In the genomic region with DNA sequence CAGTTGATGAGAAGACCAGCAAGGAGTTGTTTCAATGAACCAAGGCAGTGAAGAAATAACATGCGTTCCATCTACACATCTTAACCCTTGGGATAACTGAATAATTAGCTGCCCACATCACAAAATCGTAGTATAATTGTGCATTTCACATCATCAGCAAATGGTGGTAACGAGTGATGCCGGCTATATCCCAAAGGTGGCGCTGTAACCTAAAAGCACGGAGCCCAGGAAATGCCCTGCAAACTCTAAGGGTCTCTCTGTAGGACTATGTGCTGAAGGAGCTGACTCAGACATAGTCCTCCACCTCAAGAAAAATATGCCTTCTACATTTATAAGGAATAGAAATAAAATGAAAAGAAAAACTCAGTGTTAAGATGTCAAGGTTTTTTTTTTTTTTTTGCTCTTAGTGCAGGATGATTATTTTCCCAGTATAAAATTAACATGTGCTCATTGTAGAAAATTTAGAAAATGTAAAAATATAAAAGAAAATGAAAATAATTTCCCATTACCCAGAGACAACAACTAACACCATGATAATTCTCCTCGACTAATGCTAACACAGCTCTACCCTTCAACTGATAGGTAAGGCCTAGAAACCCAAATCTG, we compare ENCODE assay signal across 9 cellular contexts. TPM values are rescaled to one million over a fixed set of nuclear protein-coding genes. Genes with fewer than 3 reads are reported as not detected.
DNase-seq lines count a peak whose midpoint lies in the region; ATAC-seq and TF ChIP-seq lines count a peak whose summit lies in the region.
"Had no signal": no experiment of that assay in that cellular context is flagged by ENCODE, and none has a peak within 500 bp of the region (broad histone marks: within the 10 kb centered on the region; RNA-seq: fewer than 3 reads in every experiment).

No MANE protein-coding gene starts in this region.

- no peaks in the 10 kb centered on the region for H3K36me3 ChIP-seq in Peyer's patch

- H3K27ac ChIP-seq in AG04450 (ENCODE audit: low read depth, low read length): no peak overlapping the region
- no peak overlapping the region for H3K27ac ChIP-seq in Peyer's patch
- no peak overlapping the region for H3K27ac ChIP-seq in CD4-positive, alpha-beta T cell (ENCODE audit: low read depth, low read length)

- POLR2A ChIA-PET in AG04450 (lab: Yijun Ruan, JAX): no interaction called here
- POLR2A ChIA-PET in CD4-positive, alpha-beta T cell (lab: Charles Lee): no interaction called here
- POLR2A ChIA-PET in activated CD4-positive, alpha-beta T cell treated with anti-CD3 and anti-CD28 coated beads, Interleukin-2, amount 10 ng/mL, durations not matched to agents 7 days and 5 days (lab: Charles Lee): no interaction called here

- no peaks in the 10 kb centered on the region for H3K9me3 Mint-ChIP-seq in glutamatergic neuron (ENCODE audit: unreplicated experiment)
- no peaks in the 10 kb centered on the region for H3K9me3 Mint-ChIP-seq in CD4-positive, alpha-beta T cell
- H3K9me3 Mint-ChIP-seq in activated CD4-positive, alpha-beta T cell treated with anti-CD3 and anti-CD28 coated beads, Interleukin-2, amount 10 ng/mL, durations not matched to agents 7 days and 5 days: no peaks in the 10 kb centered on the region
- H3K9me3 Mint-ChIP-seq in natural killer cell treated with Interleukin-12 subunit alpha and Interleukin-12 subunit beta and Interleukin-15 and Interleukin-18, amount 100 ng/mL, for 72 hours: peaks cover 6% of the 10 kb centered on the region

- H3K4me1 ChIP-seq in Peyer's patch: no peaks in the 10 kb centered on the region

- ATAC-seq in GM18499 (IDR thresholded peaks at IDR 0.05; ENCODE audit: insufficient read depth, unreplicated experiment): peak; percentile 70
- peak; percentile 76 for ATAC-seq in HG03095 (IDR thresholded peaks at IDR 0.05; ENCODE audit: unreplicated experiment)
- no peak for ATAC-seq in CD4-positive, alpha-beta T cell (ENCODE audit: poor library complexity)
- no peak for ATAC-seq in natural killer cell treated with Interleukin-12 subunit alpha and Interleukin-12 subunit beta and Interleukin-15 and Interleukin-18, amount 100 ng/mL, for 72 hours

- TF ChIP-seq CTCF in AG04450 (IDR thresholded peaks at IDR 0.05; ENCODE audit: low read depth, low read length) (peak; percentile 9; the same call in 1 of the 2 replicates), Peyer's patch (IDR thresholded peaks at IDR 0.05) (peak in 4 of 6 experiments; percentile 47 to 80 (median 70)), glutamatergic neuron (IDR thresholded peaks at IDR 0.05; ENCODE audit: partially characterized antibody, unreplicated experiment) (peak; percentile 89)
- TF ChIP-seq CTCF in CD4-positive, alpha-beta T cell (IDR thresholded peaks at IDR 0.05): no peak

- no peaks in the 10 kb centered on the region for H3K27me3 Mint-ChIP-seq in glutamatergic neuron (ENCODE audit: unreplicated experiment)
- no peaks in the 10 kb centered on the region for H3K27me3 Mint-ChIP-seq in CD4-positive, alpha-beta T cell
- H3K27me3 Mint-ChIP-seq in activated CD4-positive, alpha-beta T cell treated with anti-CD3 and anti-CD28 coated beads, Interleukin-2, amount 10 ng/mL, durations not matched to agents 7 days and 5 days: no peaks in the 10 kb centered on the region
- H3K27me3 Mint-ChIP-seq in natural killer cell treated with Interleukin-12 subunit alpha and Interleukin-12 subunit beta and Interleukin-15 and Interleukin-18, amount 100 ng/mL, for 72 hours: no peaks in the 10 kb centered on the region

- no peaks in the 10 kb centered on the region for H3K36me3 Mint-ChIP-seq in glutamatergic neuron (ENCODE audit: unreplicated experiment)
- H3K36me3 Mint-ChIP-seq in CD4-positive, alpha-beta T cell (ENCODE audit: low read depth): no peaks in the 10 kb centered on the region
- no peaks in the 10 kb centered on the region for H3K36me3 Mint-ChIP-seq in activated CD4-positive, alpha-beta T cell treated with anti-CD3 and anti-CD28 coated beads, Interleukin-2, amount 10 ng/mL, durations not matched to agents 7 days and 5 days (ENCODE audit: low read depth)
- no peaks in the 10 kb centered on the region for H3K36me3 Mint-ChIP-seq in natural killer cell treated with Interleukin-12 subunit alpha and Interleukin-12 subunit beta and Interleukin-15 and Interleukin-18, amount 100 ng/mL, for 72 hours
- H3K36me3 Mint-ChIP-seq: stimulated activated naive B cell treated with anti-CD40 and anti-IgM and Interleukin-4, amounts not matched to agents 10 μg/mL and 1 μg/mL and 100 μg/mL, for 72 hours had no signal

- H3K27me3 ChIP-seq in AG04450 (ENCODE audit: control insufficient read depth, insufficient read depth, low read length) (no peaks in the 10 kb centered on the region), Peyer's patch (no peaks in the 10 kb centered on the region)
- H3K27me3 ChIP-seq in CD4-positive, alpha-beta T cell (ENCODE audit: control insufficient read depth, insufficient read depth, low read length): no peaks in the 10 kb centered on the region

- no peaks in the 10 kb centered on the region for H3K4me1 Mint-ChIP-seq in glutamatergic neuron (ENCODE audit: low read depth, unreplicated experiment)
- no peaks in the 10 kb centered on the region for H3K4me1 Mint-ChIP-seq in CD4-positive, alpha-beta T cell (ENCODE audit: low read depth)
- no peaks in the 10 kb centered on the region for H3K4me1 Mint-ChIP-seq in activated CD4-positive, alpha-beta T cell treated with anti-CD3 and anti-CD28 coated beads, Interleukin-2, amount 10 ng/mL, durations not matched to agents 7 days and 5 days
- no peaks in the 10 kb centered on the region for H3K4me1 Mint-ChIP-seq in natural killer cell treated with Interleukin-12 subunit alpha and Interleukin-12 subunit beta and Interleukin-15 and Interleukin-18, amount 100 ng/mL, for 72 hours (ENCODE audit: low read depth in 2 of 2)
- H3K4me1 Mint-ChIP-seq: stimulated activated naive B cell treated with anti-CD40 and anti-IgM and Interleukin-4, amounts not matched to agents 10 μg/mL and 1 μg/mL and 100 μg/mL, for 72 hours had no signal

- no peak overlapping the region for H3K4me3 Mint-ChIP-seq in glutamatergic neuron (ENCODE audit: unreplicated experiment)
- no peak overlapping the region for H3K4me3 Mint-ChIP-seq in CD4-positive, alpha-beta T cell
- no peak overlapping the region for H3K4me3 Mint-ChIP-seq in activated CD4-positive, alpha-beta T cell treated with anti-CD3 and anti-CD28 coated beads, Interleukin-2, amount 10 ng/mL, durations not matched to agents 7 days and 5 days
- H3K4me3 Mint-ChIP-seq in natural killer cell treated with Interleukin-12 subunit alpha and Interleukin-12 subunit beta and Interleukin-15 and Interleukin-18, amount 100 ng/mL, for 72 hours: no peak overlapping the region
- H3K4me3 Mint-ChIP-seq: stimulated activated naive B cell treated with anti-CD40 and anti-IgM and Interleukin-4, amounts not matched to agents 10 μg/mL and 1 μg/mL and 100 μg/mL, for 72 hours had no signal

- H3K4me3 ChIP-seq in AG04450 (ENCODE audit: low read depth, low read length): no peak overlapping the region
- no peak overlapping the region for H3K4me3 ChIP-seq in Peyer's patch

- DNase-seq in AG04450 (ENCODE audit: low read depth, low spot score) (no peak), Peyer's patch (peak in 1 of 3 donors; percentile 72), glutamatergic neuron (peak; percentile 71)
- DNase-seq in CD4-positive, alpha-beta T cell: no peak
- no peak for DNase-seq in activated CD4-positive, alpha-beta T cell treated with anti-CD3 and anti-CD28 coated beads, Interleukin-2, amount 10 ng/mL, durations not matched to agents 7 days and 5 days
- no peak for DNase-seq in natural killer cell treated with Interleukin-12 subunit alpha and Interleukin-12 subunit beta and Interleukin-15 and Interleukin-18, amount 100 ng/mL, for 72 hours (ENCODE audit: low spot score)
- DNase-seq: stimulated activated naive B cell treated with anti-CD40 and anti-IgM and Interleukin-4, amounts not matched to agents 10 μg/mL and 1 μg/mL and 100 μg/mL, for 72 hours had no signal

- H3K27ac Mint-ChIP-seq in glutamatergic neuron (ENCODE audit: unreplicated experiment): no peak overlapping the region
- H3K27ac Mint-ChIP-seq in CD4-positive, alpha-beta T cell: no peak overlapping the region
- H3K27ac Mint-ChIP-seq in activated CD4-positive, alpha-beta T cell treated with anti-CD3 and anti-CD28 coated beads, Interleukin-2, amount 10 ng/mL, durations not matched to agents 7 days and 5 days: no peak overlapping the region
- H3K27ac Mint-ChIP-seq in natural killer cell treated with Interleukin-12 subunit alpha and Interleukin-12 subunit beta and Interleukin-15 and Interleukin-18, amount 100 ng/mL, for 72 hours: no peak overlapping the region
- H3K27ac Mint-ChIP-seq: stimulated activated naive B cell treated with anti-CD40 and anti-IgM and Interleukin-4, amounts not matched to agents 10 μg/mL and 1 μg/mL and 100 μg/mL, for 72 hours had no signal

- intact Hi-C loops in CD4-positive, alpha-beta T cell (cut with DNase I, micrococcal nuclease): no loop called here

- CTCF ChIA-PET in AG04450 (lab: Charles Lee): no interaction called here
- CTCF ChIA-PET in CD4-positive, alpha-beta T cell (lab: Charles Lee): no interaction called here
- CTCF ChIA-PET in activated CD4-positive, alpha-beta T cell treated with anti-CD3 and anti-CD28 coated beads, Interleukin-2, amount 10 ng/mL, durations not matched to agents 7 days and 5 days (lab: Charles Lee): no interaction called here

- H3K9me3 ChIP-seq in AG04450 (ENCODE audit: control insufficient read depth, insufficient read depth, low read length) (peaks cover 3% of the 10 kb centered on the region; the same call in 1 of the 2 replicates), Peyer's patch (no peaks in the 10 kb centered on the region)
- H3K9me3 ChIP-seq in CD4-positive, alpha-beta T cell (ENCODE audit: control insufficient read depth, low read length): no peaks in the 10 kb centered on the region

- no peak for TF ChIP-seq POLR2A in Peyer's patch (IDR thresholded peaks at IDR 0.05)

RNA-seq across cellular contexts. Expression of a gene that starts 23.1 kb away (rescaled TPM):
- polyA plus RNA-seq in AG04450 (2011; rRNA removed): not detected in 2 replicates
- polyA minus RNA-seq in AG04450 (2011; rRNA and poly(A)+ RNA removed): not detected in 2 replicates
- 10 to 100 TPM in 2 of 4 donors, 1 to 10 TPM in 1, not detected in 1; 3.7 to 11.4 (median 11.0) TPM for total RNA-seq in Peyer's patch
- not detected for total RNA-seq in glutamatergic neuron (ENCODE audit: unreplicated experiment)
- not detected for total RNA-seq in CD4-positive, alpha-beta T cell
- not detected for total RNA-seq in activated CD4-positive, alpha-beta T cell treated with anti-CD3 and anti-CD28 coated beads, Interleukin-2, amount 10 ng/mL, durations not matched to agents 7 days and 5 days
- total RNA-seq in natural killer cell treated with Interleukin-12 subunit alpha and Interleukin-12 subunit beta and Interleukin-15 and Interleukin-18, amount 100 ng/mL, for 72 hours: not detected

RNA-seq across cellular contexts. Expression of a gene that starts 47.9 kb away (rescaled TPM):
- not detected in 2 replicates for polyA plus RNA-seq in AG04450 (2011; rRNA removed)
- not detected in 2 replicates for polyA minus RNA-seq in AG04450 (2011; rRNA and poly(A)+ RNA removed)
- total RNA-seq in Peyer's patch (under 1 TPM in 2 of 4 donors, not detected in 2; 0.35 to 0.38 TPM), glutamatergic neuron (ENCODE audit: unreplicated experiment) (not detected)
- total RNA-seq in CD4-positive, alpha-beta T cell: not detected
- not detected for total RNA-seq in activated CD4-positive, alpha-beta T cell treated with anti-CD3 and anti-CD28 coated beads, Interleukin-2, amount 10 ng/mL, durations not matched to agents 7 days and 5 days
- total RNA-seq in natural killer cell treated with Interleukin-12 subunit alpha and Interleukin-12 subunit beta and Interleukin-15 and Interleukin-18, amount 100 ng/mL, for 72 hours: not detected

Comparison
In these comparisons a context has a peak if more than half of its experiments do, and no peak if none do; other contexts are left out.
1. ATAC-seq: peak in GM18499 (single experiment) and HG03095 (single experiment); none in CD4-positive, alpha-beta T cell (single experiment) and natural killer cell treated with Interleukin-12 subunit alpha and Interleukin-12 subunit beta and Interleukin-15 and Interleukin-18, amount 100 ng/mL, for 72 hours (0 of 2).